22 cellular contexts compared by ENCODE assay signal in the genomic region with DNA sequence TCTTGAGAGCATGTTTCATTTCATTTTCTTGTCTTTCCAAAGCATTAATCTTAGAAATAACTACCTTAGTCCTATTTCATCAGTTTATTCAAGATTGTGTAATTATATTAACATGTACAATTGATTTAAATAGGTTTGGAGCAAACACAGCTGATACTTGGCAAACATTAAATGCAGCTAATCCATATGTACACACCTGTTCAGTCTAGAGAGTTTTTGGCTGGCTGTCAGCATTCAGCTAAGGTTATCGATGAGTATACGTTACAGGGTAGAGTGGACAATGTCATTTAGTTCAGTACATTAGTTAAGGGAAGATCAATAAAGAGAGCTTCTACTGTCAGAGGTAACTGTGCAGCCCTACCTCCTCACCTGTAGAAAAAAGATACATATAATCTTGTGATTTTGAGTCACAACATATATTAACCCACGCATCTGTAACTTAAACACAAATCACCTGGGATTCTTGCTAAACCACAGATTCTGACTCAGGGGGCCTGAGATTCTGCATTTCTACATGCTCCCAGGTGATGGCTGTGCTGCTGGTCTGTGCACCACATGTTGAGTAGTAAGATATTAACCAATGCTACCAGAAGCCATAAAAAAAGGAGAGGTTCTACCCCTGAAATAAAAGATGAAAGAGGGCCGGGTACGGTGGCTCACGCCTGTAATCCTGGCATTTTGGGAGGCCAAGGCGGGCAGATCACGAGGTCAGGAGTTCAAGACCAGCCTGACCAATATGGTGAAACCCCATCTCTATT. TPM values are rescaled to one million over a fixed set of nuclear protein-coding genes. Genes with fewer than 3 reads are reported as not detected.
DNase-seq lines count a peak whose midpoint lies in the region; ATAC-seq and TF ChIP-seq lines count a peak whose summit lies in the region.
"Had no signal": no experiment of that assay in that cellular context is flagged by ENCODE, and none has a peak within 500 bp of the region (broad histone marks: within the 10 kb centered on the region; RNA-seq: fewer than 3 reads in every experiment).

No MANE protein-coding gene starts in this region.

- TF ChIP-seq CTCF in endothelial cell (IDR thresholded peaks at IDR 0.05; ENCODE audit: unreplicated experiment) = no peak

- H3K27ac Mint-ChIP-seq in endothelial cell (ENCODE audit: unreplicated experiment) = no peak overlapping the region
- H3K27ac Mint-ChIP-seq: activated CD4-positive, alpha-beta memory T cell treated with anti-CD3 and anti-CD28 coated beads, Interleukin-2, amount 10 ng/mL, durations not matched to agents 7 days and 5 days; CD14-positive monocyte; stimulated activated effector memory CD8-positive, alpha-beta T cell treated with anti-CD3 and anti-CD28 coated beads, Interleukin-12 subunit alpha, Interleukin-12 subunit beta, amount 100 ng/mL, for 72 hours had no signal

- DNase-seq in DMS153 treated with DMSO at 0.1 percent for 48 hours (lab: John Stamatoyannopoulos, UW; ENCODE audit: unreplicated experiment) = peak; percentile 84
- peak; percentile 83 for DNase-seq in NCI-H1105 treated with DMSO at 0.1 percent for 48 hours (lab: John Stamatoyannopoulos, UW)
- DNase-seq in NCI-H345 treated with DMSO at 0.1 percent for 48 hours (lab: John Stamatoyannopoulos, UW; ENCODE audit: unreplicated experiment) = peak; percentile 88
- DNase-seq in left colon = no peak
- DNase-seq in occipital lobe (lab: John Stamatoyannopoulos, UW) = no peak
- no peak for DNase-seq in endothelial cell (ENCODE audit: low spot score)
- DNase-seq in NAMALWA (ENCODE audit: low spot score) = no peak
- DNase-seq: activated CD4-positive, alpha-beta memory T cell treated with anti-CD3 and anti-CD28 coated beads, Interleukin-2, amount 10 ng/mL, durations not matched to agents 7 days and 5 days; activated gamma-delta T cell; effector memory CD4-positive, alpha-beta T cell; esophagus squamous epithelium; GF-D8; H7; kidney; NCI-H1694; NCI-H526 treated with DMSO at 0.1 percent for 48 hours; psoas muscle; SIG-M5 had no signal

- H3K4me3 Mint-ChIP-seq in endothelial cell (ENCODE audit: unreplicated experiment) = no peak overlapping the region
- H3K4me3 Mint-ChIP-seq: activated CD4-positive, alpha-beta memory T cell treated with anti-CD3 and anti-CD28 coated beads, Interleukin-2, amount 10 ng/mL, durations not matched to agents 7 days and 5 days; CD14-positive monocyte; stimulated activated effector memory CD8-positive, alpha-beta T cell treated with anti-CD3 and anti-CD28 coated beads, Interleukin-12 subunit alpha, Interleukin-12 subunit beta, amount 100 ng/mL, for 72 hours had no signal

- H3K36me3 Mint-ChIP-seq in endothelial cell (ENCODE audit: low read depth, unreplicated experiment) = no peaks in the 10 kb centered on the region
- H3K36me3 Mint-ChIP-seq: CD14-positive monocyte; stimulated activated effector memory CD8-positive, alpha-beta T cell treated with anti-CD3 and anti-CD28 coated beads, Interleukin-12 subunit alpha, Interleukin-12 subunit beta, amount 100 ng/mL, for 72 hours had no signal

- intact Hi-C loops in left colon (cut with DNase I, micrococcal nuclease) = no loop called here

- no peaks in the 10 kb centered on the region for H3K9me3 Mint-ChIP-seq in endothelial cell (ENCODE audit: unreplicated experiment)
- H3K9me3 Mint-ChIP-seq: activated CD4-positive, alpha-beta memory T cell treated with anti-CD3 and anti-CD28 coated beads, Interleukin-2, amount 10 ng/mL, durations not matched to agents 7 days and 5 days; stimulated activated effector memory CD8-positive, alpha-beta T cell treated with anti-CD3 and anti-CD28 coated beads, Interleukin-12 subunit alpha, Interleukin-12 subunit beta, amount 100 ng/mL, for 72 hours had no signal

- peak; percentile 64 for ATAC-seq in left colon
- ATAC-seq: activated CD4-positive, CD25-positive, alpha-beta regulatory T cell treated with anti-CD3 and anti-CD28 coated beads, Interleukin-2, amount 50 U/mL, for 24 hours; gastroesophageal sphincter; psoas muscle; stimulated activated effector memory CD8-positive, alpha-beta T cell treated with anti-CD3 and anti-CD28 coated beads, Interleukin-12 subunit alpha, Interleukin-12 subunit beta, amount 100 ng/mL, for 72 hours had no signal

- no peaks in the 10 kb centered on the region for H3K4me1 Mint-ChIP-seq in endothelial cell (ENCODE audit: unreplicated experiment)
- H3K4me1 Mint-ChIP-seq: activated CD4-positive, alpha-beta memory T cell treated with anti-CD3 and anti-CD28 coated beads, Interleukin-2, amount 10 ng/mL, durations not matched to agents 7 days and 5 days; stimulated activated effector memory CD8-positive, alpha-beta T cell treated with anti-CD3 and anti-CD28 coated beads, Interleukin-12 subunit alpha, Interleukin-12 subunit beta, amount 100 ng/mL, for 72 hours had no signal

- H3K27me3 Mint-ChIP-seq in endothelial cell (ENCODE audit: unreplicated experiment) = no peaks in the 10 kb centered on the region

RNA-seq across cellular contexts. Expression of a gene that starts 34.1 kb away (rescaled TPM):
- total RNA-seq in left colon = not detected
- total RNA-seq in occipital lobe = 0.16 TPM
- 0.62 TPM for total RNA-seq in endothelial cell (ENCODE audit: unreplicated experiment)
- total RNA-seq: activated CD4-positive, alpha-beta memory T cell treated with anti-CD3 and anti-CD28 coated beads, Interleukin-2, amount 10 ng/mL, durations not matched to agents 7 days and 5 days; esophagus squamous epithelium; H7; kidney; psoas muscle had no signal

Comparison
In these comparisons a context has a peak if more than half of its experiments do, and no peak if none do; other contexts are left out.
1. DNase-seq: peak in DMS153 treated with DMSO at 0.1 percent for 48 hours (single experiment), NCI-H1105 treated with DMSO at 0.1 percent for 48 hours (single experiment) and NCI-H345 treated with DMSO at 0.1 percent for 48 hours (single experiment); none in left colon (0 of 2), occipital lobe (single experiment), endothelial cell (single experiment) and NAMALWA (single experiment).